In the genomic region with DNA sequence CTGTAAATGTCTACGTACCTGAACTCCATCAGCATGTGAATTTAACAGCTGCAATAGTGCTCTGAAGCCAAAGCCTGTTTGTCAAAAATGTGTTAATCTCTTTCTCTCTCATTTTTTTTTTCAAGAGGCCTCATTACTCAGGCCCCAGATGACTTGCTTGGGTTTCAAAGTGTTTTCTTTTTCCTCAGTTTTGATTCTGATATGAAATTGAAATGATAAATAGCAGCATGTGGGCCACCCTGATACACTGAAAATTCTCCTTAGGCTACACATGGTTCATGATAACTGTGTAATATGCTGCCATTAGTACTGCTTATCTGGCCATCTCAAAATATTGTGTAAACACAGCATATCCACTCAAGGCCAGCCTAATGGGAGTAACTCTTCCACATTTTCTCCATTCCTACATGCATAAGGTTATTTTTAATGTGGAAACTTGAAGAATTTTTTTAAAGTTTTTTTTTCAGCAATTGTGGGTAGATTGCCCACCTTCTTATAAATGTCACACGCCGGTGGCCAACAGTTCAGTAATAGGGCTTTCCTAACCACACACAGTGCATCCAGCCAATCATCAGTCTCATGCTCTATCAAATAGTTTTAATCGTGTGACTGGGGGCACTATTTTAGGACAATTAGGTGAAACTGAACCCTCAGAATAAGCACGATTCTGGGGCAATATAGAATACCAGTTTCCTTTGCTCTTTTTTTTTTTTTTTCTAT, we compare ENCODE assay signal across 10 cellular contexts. TPM values are rescaled to one million over a fixed set of nuclear protein-coding genes. Genes with fewer than 3 reads are reported as not detected.
DNase-seq lines count a peak whose midpoint lies in the region; ATAC-seq and TF ChIP-seq lines count a peak whose summit lies in the region.
"Had no signal": no experiment of that assay in that cellular context is flagged by ENCODE, and none has a peak within 500 bp of the region (broad histone marks: within the 10 kb centered on the region; RNA-seq: fewer than 3 reads in every experiment).

No MANE protein-coding gene starts in this region.

- WGBS in SK-N-SH (ENCODE audit: low lambda C conversion rate): 58% methylated on average over 5 of the region's 5 CpGs

- H3F3A ChIP-seq in SK-N-SH (replicated peaks; ENCODE audit: insufficient read depth): peaks cover 6% of the 10 kb centered on the region

- no peak overlapping the region for H3K4me3 Mint-ChIP-seq in WTC11

- no peak overlapping the region for H3K4me3 ChIP-seq in SK-N-SH (ENCODE audit: low read depth in 2 of 2, low read length in 1 of 2)
- no peak overlapping the region for H3K4me3 ChIP-seq in choroid plexus epithelial cell (ENCODE audit: low read depth, low read length)
- no peak overlapping the region for H3K4me3 ChIP-seq in gastrocnemius medialis
- H3K4me3 ChIP-seq in mucosa of descending colon: no peak overlapping the region

- H3K9me3 Mint-ChIP-seq in WTC11: no peaks in the 10 kb centered on the region

- H3K4me1 ChIP-seq in SK-N-SH (ENCODE audit: control insufficient read depth in 1 of 2, insufficient read depth in 2 of 2, low read depth in 1 of 2, low read length in 1 of 2): peaks cover 0 to 6% of the 10 kb centered on the region in 2 experiments; a peak in 2 of 4 replicates
- H3K4me1 ChIP-seq in gastrocnemius medialis: peaks cover 15 to 16% of the 10 kb centered on the region in 2 donors
- no peaks in the 10 kb centered on the region for H3K4me1 ChIP-seq in mucosa of descending colon (ENCODE audit: low read depth)

- no peaks in the 10 kb centered on the region for H3K27me3 ChIP-seq in SK-N-SH (ENCODE audit: insufficient read depth)
- no peaks in the 10 kb centered on the region for H3K27me3 ChIP-seq in gastrocnemius medialis

- DNase-seq in SKM-1 treated with dmso at 0.1 percent for 144 hours (lab: John Stamatoyannopoulos, UW; ENCODE audit: unreplicated experiment) (peak; percentile 51), SKM-1 (lab: John Stamatoyannopoulos, UW; ENCODE audit: unreplicated experiment) (no peak), SK-N-SH (peak; percentile 72), choroid plexus epithelial cell (ENCODE audit: low read depth) (peak; percentile 23), gastrocnemius medialis (no peak), mucosa of descending colon (no peak), putamen (ENCODE audit: low spot score) (no peak), WTC11 (ENCODE audit: low spot score) (no peak)
- DNase-seq: NCI-H187 treated with DMSO at 0.1 percent for 48 hours; stimulated activated CD4-positive, alpha-beta T cell treated with anti-CD3 and anti-CD28 coated beads, Interleukin-12 subunit alpha, Interleukin-12 subunit beta, amount 100 ng/mL, for 4 hours had no signal

- H3K9me3 ChIP-seq in SK-N-SH: no peaks in the 10 kb centered on the region
- H3K9me3 ChIP-seq in gastrocnemius medialis: no peaks in the 10 kb centered on the region
- H3K9me3 ChIP-seq in mucosa of descending colon: no peaks in the 10 kb centered on the region

- intact Hi-C loops in gastrocnemius medialis (cut with DNase I; ENCODE audit: low total_unique reads): no loop called here
- intact Hi-C loops in mucosa of descending colon (cut with DNase I, micrococcal nuclease): no loop called here

- H3K9me2 ChIP-seq in SK-N-SH: no peaks in the 10 kb centered on the region

- TF ChIP-seq RAD21 in SK-N-SH (IDR thresholded peaks at IDR 0.05; ENCODE audit: low read length): no peak; the same call in 1 of the 2 replicates

- ATAC-seq in gastrocnemius medialis: peak in 1 of 2 donors; percentile 18
- no peak for ATAC-seq in mucosa of descending colon
- no peak for ATAC-seq in WTC11

- in situ Hi-C loops in gastrocnemius medialis (cut with MboI; ENCODE audit: low sequenced_read_pairs in 4 of 4): no loop called here

- no peaks in the 10 kb centered on the region for H3K36me3 ChIP-seq in SK-N-SH (replicated peaks in 1 of 2; ENCODE audit: control insufficient read depth in 1 of 2, insufficient read depth in 2 of 2, low read length in 1 of 2)
- H3K36me3 ChIP-seq in gastrocnemius medialis: no peaks in the 10 kb centered on the region
- no peaks in the 10 kb centered on the region for H3K36me3 ChIP-seq in mucosa of descending colon (ENCODE audit: low read depth)

- peak in 1 of 2 experiments; percentile 89; a peak in 2 of 4 replicates for TF ChIP-seq EP300 in SK-N-SH (IDR thresholded peaks at IDR 0.05; ENCODE audit: borderline replicate concordance in 1 of 2, low read depth in 1 of 2, low read length in 1 of 2)

- no peaks in the 10 kb centered on the region for H3K36me3 Mint-ChIP-seq in WTC11

- no peak for TF ChIP-seq POLR2A in gastrocnemius medialis (IDR thresholded peaks at IDR 0.05)

- H3K27ac ChIP-seq in SK-N-SH (ENCODE audit: low read depth in 2 of 2, low read length in 1 of 2): peak overlapping the region in 1 of 2 experiments; percentile 70; a peak in 2 of 4 replicates
- peak overlapping the region; percentile 65 to 72 (median 67) for H3K27ac ChIP-seq in gastrocnemius medialis

- H3K79me2 ChIP-seq in SK-N-SH (ENCODE audit: insufficient read depth): no peaks in the 10 kb centered on the region

- POLR2A ChIA-PET in SK-N-SH (lab: Yijun Ruan, JAX) (no interaction called here), WTC11 (lab: Charles Lee) (interaction anchor here (1.2 kb wide), 1 partner anchor 25 kb away, joined by 6 read pairs; no protein-coding TSS in a partner anchor)

- H3K9ac ChIP-seq in SK-N-SH: no peak overlapping the region

- CTCF ChIA-PET in SK-N-SH (lab: Yijun Ruan, JAX) (interaction anchor here (0.6 to 2.1 kb wide), 5 partner anchors 11 to 223 kb away, joined by 3 to 8 read pairs (median 5); no protein-coding TSS in a partner anchor), WTC11 (lab: Charles Lee) (interaction anchor here (0.5 to 1.7 kb wide), 3 partner anchors 19 to 41 kb away, joined by 3 to 6 read pairs (median 5); no protein-coding TSS in a partner anchor)

- H3K27me3 Mint-ChIP-seq in WTC11 (ENCODE audit: low read depth): no peaks in the 10 kb centered on the region

- H3K4me1 Mint-ChIP-seq in WTC11: peaks cover 7% of the 10 kb centered on the region

- no peak overlapping the region; the same call in 1 of the 2 replicates for H3K27ac Mint-ChIP-seq in WTC11

- no peak overlapping the region for H3K4me2 ChIP-seq in SK-N-SH

- no peaks in the 10 kb centered on the region for H4K20me1 ChIP-seq in SK-N-SH (ENCODE audit: insufficient read depth)

- no peak for TF ChIP-seq CTCF in SK-N-SH (IDR thresholded peaks at IDR 0.05)
- TF ChIP-seq CTCF in choroid plexus epithelial cell (conservative IDR thresholded peaks at IDR 0.05; ENCODE audit: low read depth, low read length): no peak
- TF ChIP-seq CTCF in gastrocnemius medialis (IDR thresholded peaks at IDR 0.05 in 4 of 5, conservative IDR thresholded peaks at IDR 0.05 in 1 of 5): no peak
- TF ChIP-seq CTCF in mucosa of descending colon (IDR thresholded peaks at IDR 0.05): no peak
- TF ChIP-seq CTCF in WTC11 (IDR thresholded peaks at IDR 0.05): no peak

- no peak overlapping the region for H2AFZ ChIP-seq in SK-N-SH (ENCODE audit: low read depth)

TF ChIP-seq in SK-N-SH, 30 proteins besides CTCF, POLR2A, EP300 and RAD21:
- TF ChIP-seq RXRA (IDR thresholded peaks at IDR 0.05; ENCODE audit: borderline replicate concordance, low read depth) (no peak), POLR2AphosphoS5 (IDR thresholded peaks at IDR 0.05; ENCODE audit: low read depth, low read length) (no peak), GATA2 (CRISPR knock-in tag; IDR thresholded peaks at IDR 0.05) (peak; percentile 98), TEAD4 (IDR thresholded peaks at IDR 0.05; ENCODE audit: borderline replicate concordance, insufficient read depth) (peak; percentile 41; the same call in 1 of the 2 replicates), RCOR1 (IDR thresholded peaks at IDR 0.05; ENCODE audit: low read length) (peak; percentile 89), TCF12 (IDR thresholded peaks at IDR 0.05) (peak; percentile 43), FOXJ3 (CRISPR knock-in tag; IDR thresholded peaks at IDR 0.05) (peak; percentile 89), TAF1 (IDR thresholded peaks at IDR 0.05; ENCODE audit: borderline replicate concordance, low read depth, low read length) (no peak), MXI1 (IDR thresholded peaks at IDR 0.05; ENCODE audit: low read depth, low read length) (peak; percentile 62; the same call in 1 of the 2 replicates)
TF ChIP-seq in SK-N-SH: peak in this region for 6.

TF ChIP-seq in WTC11, 78 proteins besides CTCF, POLR2A, EP300 and RAD21 (continues in another document):
- TF ChIP-seq, protein P1, sequence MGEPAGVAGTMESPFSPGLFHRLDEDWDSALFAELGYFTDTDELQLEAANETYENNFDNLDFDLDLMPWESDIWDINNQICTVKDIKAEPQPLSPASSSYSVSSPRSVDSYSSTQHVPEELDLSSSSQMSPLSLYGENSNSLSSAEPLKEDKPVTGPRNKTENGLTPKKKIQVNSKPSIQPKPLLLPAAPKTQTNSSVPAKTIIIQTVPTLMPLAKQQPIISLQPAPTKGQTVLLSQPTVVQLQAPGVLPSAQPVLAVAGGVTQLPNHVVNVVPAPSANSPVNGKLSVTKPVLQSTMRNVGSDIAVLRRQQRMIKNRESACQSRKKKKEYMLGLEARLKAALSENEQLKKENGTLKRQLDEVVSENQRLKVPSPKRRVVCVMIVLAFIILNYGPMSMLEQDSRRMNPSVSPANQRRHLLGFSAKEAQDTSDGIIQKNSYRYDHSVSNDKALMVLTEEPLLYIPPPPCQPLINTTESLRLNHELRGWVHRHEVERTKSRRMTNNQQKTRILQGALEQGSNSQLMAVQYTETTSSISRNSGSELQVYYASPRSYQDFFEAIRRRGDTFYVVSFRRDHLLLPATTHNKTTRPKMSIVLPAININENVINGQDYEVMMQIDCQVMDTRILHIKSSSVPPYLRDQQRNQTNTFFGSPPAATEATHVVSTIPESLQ (CRISPR knock-in tag; IDR thresholded peaks at IDR 0.05): no peak
- no peak for TF ChIP-seq ZNF138 (CRISPR knock-in tag; conservative IDR thresholded peaks at IDR 0.05)

RNA-seq across cellular contexts. Expression of gene DENND4A, which starts 13.1 kb away (rescaled TPM):
- 2.5 and 3.2 TPM in 2 replicates for polyA plus RNA-seq in SK-N-SH (2012; rRNA removed)
- polyA plus RNA-seq in SK-N-SH (2012; cell fraction: cytosol; rRNA removed): 3.5 and 4.1 TPM in 2 replicates
- 2.8 and 6.6 TPM in 2 replicates for polyA plus RNA-seq in SK-N-SH (2012; cell fraction: nucleus; rRNA removed)
- 10 to 100 TPM; 24.4 to 46.4 (median 33.1) TPM for total RNA-seq in gastrocnemius medialis
- total RNA-seq in mucosa of descending colon: 10 to 100 TPM; 20.3 to 34.7 (median 20.7) TPM
- 4.9 to 5.7 TPM (median 5.5 TPM) in 3 replicates for total RNA-seq in WTC11 (2021)

Comparison
In these comparisons a context has a peak if more than half of its experiments do, and no peak if none do; other contexts are left out.
1. DNase-seq: peak in SKM-1 treated with dmso at 0.1 percent for 144 hours (single experiment), SK-N-SH (single experiment) and choroid plexus epithelial cell (single experiment); none in SKM-1 (single experiment), gastrocnemius medialis (0 of 2), mucosa of descending colon (0 of 3), putamen (single experiment) and WTC11 (single experiment).